ENCODE assay signal across 31 cellular contexts in genomic region chr22:43441751-43442150, GRCh38. TPM values are rescaled to one million over a fixed set of nuclear protein-coding genes. Genes with fewer than 3 reads are reported as not detected.
"Had no signal": no experiment of that assay in that cellular context is flagged by ENCODE, and none has a peak within 500 bp of the region (broad histone marks: within the 10 kb centered on the region; RNA-seq: fewer than 3 reads in every experiment).

No MANE protein-coding gene starts in this region.

- H3K4me3 Mint-ChIP-seq: activated CD4-positive, alpha-beta memory T cell treated with anti-CD3 and anti-CD28 coated beads, Interleukin-2, amount 10 ng/mL, durations not matched to agents 7 days and 5 days; activated CD4-positive, alpha-beta T cell treated with anti-CD3 and anti-CD28 coated beads, Interleukin-2, amount 10 ng/mL, durations not matched to agents 7 days and 5 days; activated T-cell treated with anti-CD3 and anti-CD28 coated beads, Interleukin-2, amount 50 U/mL, for 4 hours; effector memory CD8-positive, alpha-beta T cell; mesothelial cell of epicardium; nephron progenitor cell; T-helper 17 cell; WTC11 had no signal

- H3K27ac ChIP-seq: ascending aorta, brain microvascular endothelial cell, gastroesophageal sphincter, pancreas, psoas muscle, suprapubic skin, tibial nerve had no signal

- H3K4me1 ChIP-seq: ascending aorta, gastroesophageal sphincter, pancreas, psoas muscle, tibial nerve had no signal

- H3K36me3 Mint-ChIP-seq: activated naive CD4-positive, alpha-beta T cell treated with anti-CD3 and anti-CD28 coated beads, Interleukin-2, amount 50 U/mL, for 72 hours; mesothelial cell of epicardium; naive B cell; WTC11 had no signal

- H3K4me1 Mint-ChIP-seq: activated CD4-positive, alpha-beta memory T cell treated with anti-CD3 and anti-CD28 coated beads, Interleukin-2, amount 10 ng/mL, durations not matched to agents 7 days and 5 days; activated CD4-positive, alpha-beta T cell treated with anti-CD3 and anti-CD28 coated beads, Interleukin-2, amount 10 ng/mL, durations not matched to agents 7 days and 5 days; mesothelial cell of epicardium had no signal

- H3K9me3 Mint-ChIP-seq: activated CD4-positive, alpha-beta memory T cell treated with anti-CD3 and anti-CD28 coated beads, Interleukin-2, amount 10 ng/mL, durations not matched to agents 7 days and 5 days; activated CD4-positive, alpha-beta T cell treated with anti-CD3 and anti-CD28 coated beads, Interleukin-2, amount 10 ng/mL, durations not matched to agents 7 days and 5 days; activated naive CD4-positive, alpha-beta T cell treated with anti-CD3 and anti-CD28 coated beads, Interleukin-2, amount 50 U/mL, for 72 hours; activated T-cell treated with anti-CD3 and anti-CD28 coated beads, Interleukin-2, amount 50 U/mL, for 4 hours; effector memory CD8-positive, alpha-beta T cell; mesothelial cell of epicardium; nephron progenitor cell; WTC11 had no signal

- H3K4me3 ChIP-seq: ascending aorta, gastroesophageal sphincter, pancreas, psoas muscle, suprapubic skin, tibial nerve had no signal

- ATAC-seq: activated naive CD4-positive, alpha-beta T cell treated with anti-CD3 and anti-CD28 coated beads, Interleukin-2, amount 50 U/mL, for 72 hours; activated T-cell treated with anti-CD3 and anti-CD28 coated beads, Interleukin-2, amount 50 U/mL, for 4 hours; effector memory CD8-positive, alpha-beta T cell; gastroesophageal sphincter; left cardiac atrium; pancreas; psoas muscle; T-helper 17 cell; WTC11 had no signal

- H3K36me3 ChIP-seq: ascending aorta, brain microvascular endothelial cell, gastroesophageal sphincter, pancreas, suprapubic skin, tibial nerve had no signal

- H3K27ac Mint-ChIP-seq: activated CD4-positive, alpha-beta memory T cell treated with anti-CD3 and anti-CD28 coated beads, Interleukin-2, amount 10 ng/mL, durations not matched to agents 7 days and 5 days; activated CD4-positive, alpha-beta T cell treated with anti-CD3 and anti-CD28 coated beads, Interleukin-2, amount 10 ng/mL, durations not matched to agents 7 days and 5 days; effector memory CD8-positive, alpha-beta T cell; mesothelial cell of epicardium; nephron progenitor cell; WTC11 had no signal

- DNase-seq: activated CD4-positive, alpha-beta memory T cell treated with anti-CD3 and anti-CD28 coated beads, Interleukin-2, amount 10 ng/mL, durations not matched to agents 7 days and 5 days; activated CD4-positive, alpha-beta T cell treated with anti-CD3 and anti-CD28 coated beads for 1 hour; activated CD4-positive, alpha-beta T cell treated with anti-CD3 and anti-CD28 coated beads, Interleukin-2, amount 10 ng/mL, durations not matched to agents 7 days and 5 days; activated naive CD4-positive, alpha-beta T cell; activated T-cell treated with anti-CD3 and anti-CD28 coated beads, Interleukin-2, amount 50 U/mL, for 4 hours; brain microvascular endothelial cell; caudate nucleus; cortex of kidney; effector memory CD8-positive, alpha-beta T cell; hippocampal formation; left cardiac atrium; mammary epithelial cell; naive B cell; nephron progenitor cell; pancreas; stimulated activated naive CD4-positive, alpha-beta T cell; T-helper 17 cell; T1000 had no signal

- H3K9me3 ChIP-seq: ascending aorta, gastroesophageal sphincter, pancreas, psoas muscle, suprapubic skin, tibial nerve had no signal

- H3K27me3 ChIP-seq: ascending aorta, brain microvascular endothelial cell, pancreas, tibial nerve had no signal

RNA-seq across cellular contexts. Expression of gene MPPED1, which starts 29.9 kb away (rescaled TPM):
- total RNA-seq: activated CD4-positive, alpha-beta memory T cell treated with anti-CD3 and anti-CD28 coated beads, Interleukin-2, amount 10 ng/mL, durations not matched to agents 7 days and 5 days; activated CD4-positive, alpha-beta T cell treated with anti-CD3 and anti-CD28 coated beads, Interleukin-2, amount 10 ng/mL, durations not matched to agents 7 days and 5 days; activated naive CD4-positive, alpha-beta T cell treated with anti-CD3 and anti-CD28 coated beads, Interleukin-2, amount 50 U/mL, for 72 hours; activated T-cell treated with anti-CD3 and anti-CD28 coated beads, Interleukin-2, amount 50 U/mL, for 4 hours; ascending aorta; chondrocyte; endothelial cell of umbilical vein; fibroblast of lung; fibroblast of villous mesenchyme; mammary epithelial cell; pancreas; psoas muscle; T-helper 17 cell had no signal
- polyA plus RNA-seq: endothelial cell of umbilical vein, fibroblast of lung, keratinocyte, mammary epithelial cell had no signal
